Comparison of ENCODE assay signal across 8 cellular contexts in genomic region chr17:32127156-32127897, GRCh38. TPM values are rescaled to one million over a fixed set of nuclear protein-coding genes. Genes with fewer than 3 reads are reported as not detected.
A peak's percentile ranks its signal among the peaks of the same experiment; 100 is the strongest.
DNase-seq lines count a peak whose midpoint lies in the region; ATAC-seq and TF ChIP-seq lines count a peak whose summit lies in the region.

No MANE protein-coding gene starts in this region.

- no peak for TF ChIP-seq CTCF in coronary artery (IDR thresholded peaks at IDR 0.05)

- H3K4me1 ChIP-seq in ACC112 (ENCODE audit: control insufficient read depth, insufficient read depth, low read length, unreplicated experiment), result no peaks in the 10 kb centered on the region

- H3K4me3 ChIP-seq in ACC112 (ENCODE audit: low read depth, low read length) (peak overlapping the region; percentile 91), coronary artery (peak overlapping the region; percentile 91)

- H3K79me2 ChIP-seq in ACC112 (ENCODE audit: control insufficient read depth, insufficient read depth, low read length, unreplicated experiment), result peaks cover 18% of the 10 kb centered on the region

- peaks cover 27% of the 10 kb centered on the region for H3K4me1 Mint-ChIP-seq in activated CD4-positive, alpha-beta T cell treated with anti-CD3 and anti-CD28 coated beads, Interleukin-2, amount 10 ng/mL, durations not matched to agents 24 days and 14 days

- peak; percentile 58 for ATAC-seq in GM18873 (IDR thresholded peaks at IDR 0.05; ENCODE audit: low FRiP score, unreplicated experiment)
- peak; percentile 85 for ATAC-seq in HG03175 (IDR thresholded peaks at IDR 0.05; ENCODE audit: unreplicated experiment)
- ATAC-seq in left lobe of liver, result peak; percentile 87

- no peaks in the 10 kb centered on the region for H3K27me3 ChIP-seq in ACC112 (ENCODE audit: insufficient read depth, low read length)

- peak; percentile 50 for DNase-seq in NCI-H524 treated with DMSO at 0.1 percent for 48 hours (lab: John Stamatoyannopoulos, UW)
- peak; percentile 97 for DNase-seq in activated CD4-positive, alpha-beta T cell treated with anti-CD3 and anti-CD28 coated beads, Interleukin-2, amount 10 ng/mL, durations not matched to agents 24 days and 14 days
- DNase-seq in coronary artery (ENCODE audit: low spot score), result peak; percentile 88
- peak; percentile 84 for DNase-seq in left lobe of liver (ENCODE audit: low spot score)
- DNase-seq in stimulated activated CD4-positive, alpha-beta T cell treated with anti-CD3 and anti-CD28 coated beads, Interleukin-2, amount 100 ng/mL, for 4 hours (ENCODE audit: low read depth), result peak; percentile 84

- H3K27ac ChIP-seq in ACC112 (ENCODE audit: low read depth, low read length), result peak overlapping the region; percentile 72
- H3K27ac ChIP-seq in coronary artery, result peak overlapping the region; percentile 67 to 90

- peaks cover 10% of the 10 kb centered on the region for H3K36me3 Mint-ChIP-seq in activated CD4-positive, alpha-beta T cell treated with anti-CD3 and anti-CD28 coated beads, Interleukin-2, amount 10 ng/mL, durations not matched to agents 24 days and 14 days (ENCODE audit: low read depth)

- intact Hi-C loops in activated CD4-positive, alpha-beta T cell treated with anti-CD3 and anti-CD28 coated beads, Interleukin-2, amount 10 ng/mL, durations not matched to agents 24 days and 14 days (cut with micrococcal nuclease), result loop anchor here (1.0 kb wide), 1 partner anchor 12 kb away; no protein-coding TSS in a partner anchor

- peak overlapping the region; percentile 97 for H3K27ac Mint-ChIP-seq in activated CD4-positive, alpha-beta T cell treated with anti-CD3 and anti-CD28 coated beads, Interleukin-2, amount 10 ng/mL, durations not matched to agents 24 days and 14 days

- H3K9me3 Mint-ChIP-seq in activated CD4-positive, alpha-beta T cell treated with anti-CD3 and anti-CD28 coated beads, Interleukin-2, amount 10 ng/mL, durations not matched to agents 24 days and 14 days, result no peaks in the 10 kb centered on the region

- no peaks in the 10 kb centered on the region for H3K27me3 Mint-ChIP-seq in activated CD4-positive, alpha-beta T cell treated with anti-CD3 and anti-CD28 coated beads, Interleukin-2, amount 10 ng/mL, durations not matched to agents 24 days and 14 days

- H3K36me3 ChIP-seq in ACC112 (ENCODE audit: insufficient read depth, low read length), result peaks cover 5% of the 10 kb centered on the region; the same call in 1 of the 2 replicates

- H3K4me3 Mint-ChIP-seq in activated CD4-positive, alpha-beta T cell treated with anti-CD3 and anti-CD28 coated beads, Interleukin-2, amount 10 ng/mL, durations not matched to agents 24 days and 14 days, result peak overlapping the region; percentile 97

- H2AFZ ChIP-seq in ACC112 (ENCODE audit: low read length, unreplicated experiment), result peak overlapping the region; percentile 29

RNA-seq across cellular contexts. Expression of gene RHOT1, which starts 15.0 kb away (rescaled TPM):
- total RNA-seq in activated CD4-positive, alpha-beta T cell treated with anti-CD3 and anti-CD28 coated beads, Interleukin-2, amount 10 ng/mL, durations not matched to agents 24 days and 14 days, result 26.7 and 27.8 TPM in 2 replicates
- 12.5 TPM for total RNA-seq in left lobe of liver

Comparison
In these comparisons a context has a peak if more than half of its experiments do, and no peak if none do; other contexts are left out.
1. Peak in every context shown above with its lines: DNase-seq, ATAC-seq, H3K4me3 ChIP-seq and H3K27ac ChIP-seq.